Comparison of ENCODE assay signal across 11 cellular contexts in the genomic region with DNA sequence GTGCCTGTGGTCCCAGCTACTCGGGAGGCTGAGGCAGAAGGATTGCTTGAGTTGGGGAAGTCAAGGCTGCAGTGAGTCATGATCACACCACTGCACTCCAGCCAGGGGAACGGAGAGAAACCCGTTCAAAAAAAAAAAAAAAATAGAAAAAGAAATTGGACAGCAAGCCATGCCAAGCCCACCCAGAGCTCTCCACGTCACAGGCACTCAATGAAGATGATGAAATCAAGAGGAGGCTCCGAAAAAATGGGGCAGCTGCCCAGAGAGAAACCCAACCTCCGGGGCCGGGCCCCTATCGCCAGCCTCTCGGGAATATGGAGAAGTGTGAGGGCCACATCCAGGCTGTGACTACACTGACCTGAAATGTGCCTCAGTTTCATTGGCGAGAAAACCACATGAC. TPM values are rescaled to one million over a fixed set of nuclear protein-coding genes. Genes with fewer than 3 reads are reported as not detected.
A peak's percentile ranks its signal among the peaks of the same experiment; 100 is the strongest.
DNase-seq lines count a peak whose midpoint lies in the region; ATAC-seq and TF ChIP-seq lines count a peak whose summit lies in the region.
"Had no signal": no experiment of that assay in that cellular context is flagged by ENCODE, and none has a peak within 500 bp of the region (broad histone marks: within the 10 kb centered on the region; RNA-seq: fewer than 3 reads in every experiment).

No MANE protein-coding gene starts in this region.

- peak; percentile 58 for DNase-seq in SIG-M5 treated with dmso at 0.1 percent for 504 hours (lab: John Stamatoyannopoulos, UW; ENCODE audit: unreplicated experiment)
- DNase-seq in SIG-M5 (lab: John Stamatoyannopoulos, UW): no peak
- DNase-seq in caudate nucleus (lab: John Stamatoyannopoulos, UW): no peak
- peak; percentile 80 to 96 for DNase-seq in lower leg skin (ENCODE audit: low spot score in 2 of 2)
- DNase-seq in testis: peak; percentile 75
- DNase-seq in NCI-H187 treated with DMSO at 0.1 percent for 48 hours (lab: John Stamatoyannopoulos, UW): no peak
- no peak for DNase-seq in HUDEP-2 (lab: John Stamatoyannopoulos, UW; ENCODE audit: unreplicated experiment in 76 of 76)
- DNase-seq: 8988T; activated CD4-positive, alpha-beta T cell treated with anti-CD3 and anti-CD28 coated beads, Interleukin-2, amount 50 U/mL, for 48 hours; left colon had no signal

- no peak for TF ChIP-seq POLR2A in lower leg skin (IDR thresholded peaks at IDR 0.05)
- TF ChIP-seq POLR2A in testis (IDR thresholded peaks at IDR 0.05): no peak

- TF ChIP-seq CTCF in lower leg skin (IDR thresholded peaks at IDR 0.05): no peak
- no peak for TF ChIP-seq CTCF in testis (IDR thresholded peaks at IDR 0.05)

- H3K27me3 ChIP-seq in testis: no peaks in the 10 kb centered on the region

- intact Hi-C loops in lower leg skin (cut with DNase I; ENCODE audit: low total_unique reads): no loop called here
- intact Hi-C loops in testis (cut with DNase I; ENCODE audit: low total_unique reads): no loop called here

- peaks cover 16% of the 10 kb centered on the region for H3K4me1 ChIP-seq in testis

- H3K27ac ChIP-seq in caudate nucleus (ENCODE audit: low read depth, low read length) (peak overlapping the region; percentile 98), testis (peak overlapping the region in 1 of 2 donors; percentile 5)

- no peak for ATAC-seq in HG02623 (IDR thresholded peaks at IDR 0.05; ENCODE audit: unreplicated experiment)
- ATAC-seq: left colon had no signal

- H3K36me3 ChIP-seq in testis (ENCODE audit: low read depth, missing control alignments): no peaks in the 10 kb centered on the region

- H3K4me3 ChIP-seq in lower leg skin (ENCODE audit: low read depth, poor library complexity, severe bottlenecking) (no peak overlapping the region), testis (no peak overlapping the region)

- 62 to 65% methylated on average over 10 of the region's 10 CpGs for WGBS in lower leg skin, 2 donors
- WGBS in testis, 2 donors: 68 to 70% methylated on average over 10 of the region's 10 CpGs

- H3K9me3 ChIP-seq in testis: no peaks in the 10 kb centered on the region

RNA-seq across cellular contexts. Expression of gene BIN1, which starts 40.0 kb away (rescaled TPM):
- total RNA-seq in lower leg skin: 10 to 100 TPM in 2 of 4 donors, 1 to 10 TPM in 2; 8.4 to 18.2 (median 9.8) TPM
- total RNA-seq in testis: 10 to 100 TPM; 25.0 to 28.7 TPM
- polyA plus RNA-seq in testis (ENCODE audit: insufficient read depth, low read depth, low replicate concordance): 38.8 TPM

Comparison
In these comparisons a context has a peak if more than half of its experiments do, and no peak if none do; other contexts are left out.
1. DNase-seq: peak in SIG-M5 treated with dmso at 0.1 percent for 504 hours (single experiment), lower leg skin (2 of 2) and testis (single experiment); none in SIG-M5 (single experiment), caudate nucleus (0 of 61), NCI-H187 treated with DMSO at 0.1 percent for 48 hours (single experiment) and HUDEP-2 (0 of 76).